In the genomic region with DNA sequence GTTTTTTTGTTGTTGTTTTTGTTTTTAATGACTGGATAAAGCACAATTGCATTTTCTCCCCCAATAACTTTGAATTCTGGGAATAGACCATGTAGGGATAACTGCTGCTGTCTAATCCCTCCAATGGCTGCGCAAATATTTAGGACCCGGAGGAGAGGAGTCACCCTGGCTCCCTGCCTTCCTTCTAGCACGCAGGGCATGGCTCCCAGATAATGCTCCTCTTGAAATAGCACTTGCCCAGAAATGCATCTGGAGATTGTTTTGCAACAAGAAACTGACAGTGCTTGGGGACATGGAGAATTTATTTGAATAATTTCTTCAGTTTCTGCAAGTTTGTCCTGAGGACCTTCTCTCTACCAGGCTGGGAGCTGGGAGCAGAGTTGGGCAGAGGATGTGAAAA, we compare ENCODE assay signal across 14 cellular contexts.
A peak's percentile ranks its signal among the peaks of the same experiment; 100 is the strongest.
DNase-seq lines count a peak whose midpoint lies in the region; ATAC-seq and TF ChIP-seq lines count a peak whose summit lies in the region.
"Had no signal": no experiment of that assay in that cellular context is flagged by ENCODE, and none has a peak within 500 bp of the region (broad histone marks: within the 10 kb centered on the region; RNA-seq: fewer than 3 reads in every experiment).

No MANE protein-coding gene starts in this region.

- H3K9me3 ChIP-seq in left ventricle myocardium inferior (replicated peaks) (no peaks in the 10 kb centered on the region), MM.1S (replicated peaks; ENCODE audit: insufficient read depth, low read length) (no peaks in the 10 kb centered on the region)
- H3K9me3 ChIP-seq: HAP-1, mucosa of descending colon had no signal

- H3K27ac ChIP-seq in left ventricle myocardium inferior (replicated peaks) (peak overlapping the region; percentile 96), rectal smooth muscle tissue (ENCODE audit: low read depth, low read length) (peak overlapping the region; percentile 81), MM.1S (ENCODE audit: low read length) (no peak overlapping the region)

- H3K4me3 Mint-ChIP-seq in brain = peak overlapping the region in 4 of 5 experiments; percentile 28 to 57 (median 40)
- H3K4me3 Mint-ChIP-seq in activated T-helper 1 cell treated with anti-CD3 and anti-CD28 coated beads, Interleukin-12 subunit alpha, Interleukin-12 subunit beta, Interleukin-2, Interleukin-4 antibody, amounts not matched to agents 30 ng/mL and 10 ng/mL and 1 ng/mL, durations not matched to agents 14 hours and 24 hours and 36 hours = no peak overlapping the region
- H3K4me3 Mint-ChIP-seq in activated naive CD4-positive, alpha-beta T cell treated with anti-CD3 and anti-CD28 coated beads, Interleukin-2, amount 10 ng/mL, durations not matched to agents 7 days and 5 days = no peak overlapping the region
- H3K4me3 Mint-ChIP-seq: CD4-positive, CD25-positive, alpha-beta regulatory T cell had no signal

- CTCF ChIA-PET in BJ (lab: Yijun Ruan, JAX) = interaction anchor here (0.8 kb wide), 1 partner anchor 162 kb away, joined by 3 read pairs; no protein-coding TSS in a partner anchor
- CTCF ChIA-PET in activated naive CD4-positive, alpha-beta T cell treated with anti-CD3 and anti-CD28 coated beads, Interleukin-2, amount 10 ng/mL, durations not matched to agents 7 days and 5 days (lab: Charles Lee) = no interaction called here

- H3K4me1 Mint-ChIP-seq in brain = peaks cover 83% of the 10 kb centered on the region
- peaks cover 23% of the 10 kb centered on the region for H3K4me1 Mint-ChIP-seq in activated T-helper 1 cell treated with anti-CD3 and anti-CD28 coated beads, Interleukin-12 subunit alpha, Interleukin-12 subunit beta, Interleukin-2, Interleukin-4 antibody, amounts not matched to agents 30 ng/mL and 10 ng/mL and 1 ng/mL, durations not matched to agents 14 hours and 24 hours and 36 hours (ENCODE audit: low read depth)
- H3K4me1 Mint-ChIP-seq in activated naive CD4-positive, alpha-beta T cell treated with anti-CD3 and anti-CD28 coated beads, Interleukin-2, amount 10 ng/mL, durations not matched to agents 7 days and 5 days = peaks cover 58% of the 10 kb centered on the region

- H3K4me2 ChIP-seq in MM.1S (ENCODE audit: low read depth, low read length) = no peak overlapping the region

- H3K4me1 ChIP-seq in left ventricle myocardium inferior (peaks cover 99% of the 10 kb centered on the region), rectal smooth muscle tissue (ENCODE audit: control insufficient read depth, insufficient read depth, low read length) (peaks cover 46% of the 10 kb centered on the region), MM.1S (ENCODE audit: low read length) (peaks cover 14% of the 10 kb centered on the region)

- no peaks in the 10 kb centered on the region for H3K9me2 ChIP-seq in MM.1S (replicated peaks; ENCODE audit: insufficient read depth, low read length)

- intact Hi-C loops in left ventricle myocardium inferior (cut with micrococcal nuclease) = no loop called here
- intact Hi-C loops in activated T-helper 1 cell treated with anti-CD3 and anti-CD28 coated beads, Interleukin-12 subunit alpha, Interleukin-12 subunit beta, Interleukin-2, Interleukin-4 antibody, amounts not matched to agents 30 ng/mL and 10 ng/mL and 1 ng/mL, durations not matched to agents 14 hours and 24 hours and 36 hours (cut with micrococcal nuclease) = no loop called here

- no peak overlapping the region for H3K9ac ChIP-seq in rectal smooth muscle tissue (ENCODE audit: low read length)
- no peak overlapping the region for H3K9ac ChIP-seq in MM.1S (ENCODE audit: low read length)

- no peak for ATAC-seq in GM21825 (IDR thresholded peaks at IDR 0.05; ENCODE audit: unreplicated experiment)
- ATAC-seq: mucosa of descending colon had no signal

- H3K36me3 ChIP-seq in BJ (ENCODE audit: control insufficient read depth, insufficient read depth, low read length) (no peaks in the 10 kb centered on the region), left ventricle myocardium inferior (no peaks in the 10 kb centered on the region), rectal smooth muscle tissue (ENCODE audit: control insufficient read depth, insufficient read depth, low read length) (no peaks in the 10 kb centered on the region), MM.1S (replicated peaks; ENCODE audit: insufficient read depth, low read length) (no peaks in the 10 kb centered on the region)
- H3K36me3 ChIP-seq: HAP-1 had no signal

- no peaks in the 10 kb centered on the region; the same call in 1 of the 2 replicates for H3K79me2 ChIP-seq in MM.1S (ENCODE audit: low read length)

- TF ChIP-seq CTCF in BJ (IDR thresholded peaks at IDR 0.05; ENCODE audit: insufficient read depth, low read depth, low read length) (no peak), brain (conservative IDR thresholded peaks at IDR 0.05) (no peak), left ventricle myocardium inferior (IDR thresholded peaks at IDR 0.05; ENCODE audit: borderline replicate concordance) (no peak), MM.1S (IDR thresholded peaks at IDR 0.05; ENCODE audit: low read length) (no peak)

- H2AFZ ChIP-seq in MM.1S (ENCODE audit: low read length) = no peak overlapping the region

- DNase-seq in BJ (ENCODE audit: low read depth) (peak; percentile 54), left ventricle myocardium inferior (peak; percentile 81), MM.1S (no peak)
- no peak for DNase-seq in activated T-helper 1 cell treated with anti-CD3 and anti-CD28 coated beads, Interleukin-12 subunit alpha, Interleukin-12 subunit beta, Interleukin-2, Interleukin-4 antibody, amounts not matched to agents 30 ng/mL and 10 ng/mL and 1 ng/mL, durations not matched to agents 14 hours and 24 hours and 36 hours (ENCODE audit: low spot score)
- no peak for DNase-seq in activated naive CD4-positive, alpha-beta T cell treated with anti-CD3 and anti-CD28 coated beads, Interleukin-2, amount 10 ng/mL, durations not matched to agents 7 days and 5 days
- DNase-seq: CD4-positive, CD25-positive, alpha-beta regulatory T cell; effector CD4-positive, alpha-beta T cell; NCI-H187 treated with DMSO at 0.1 percent for 48 hours; SW 1271 had no signal

- no peaks in the 10 kb centered on the region for H3K36me3 Mint-ChIP-seq in brain
- no peaks in the 10 kb centered on the region for H3K36me3 Mint-ChIP-seq in activated T-helper 1 cell treated with anti-CD3 and anti-CD28 coated beads, Interleukin-12 subunit alpha, Interleukin-12 subunit beta, Interleukin-2, Interleukin-4 antibody, amounts not matched to agents 30 ng/mL and 10 ng/mL and 1 ng/mL, durations not matched to agents 14 hours and 24 hours and 36 hours (ENCODE audit: low read depth)
- H3K36me3 Mint-ChIP-seq in activated naive CD4-positive, alpha-beta T cell treated with anti-CD3 and anti-CD28 coated beads, Interleukin-2, amount 10 ng/mL, durations not matched to agents 7 days and 5 days = peaks cover 45% of the 10 kb centered on the region

- H3K4me3 ChIP-seq in BJ (ENCODE audit: low read depth, low read length) = no peak overlapping the region
- peak overlapping the region; percentile 31 for H3K4me3 ChIP-seq in left ventricle myocardium inferior
- no peak overlapping the region for H3K4me3 ChIP-seq in rectal smooth muscle tissue (ENCODE audit: low read length)
- no peak overlapping the region for H3K4me3 ChIP-seq in MM.1S (ENCODE audit: low read length)
- H3K4me3 ChIP-seq: HAP-1, mucosa of descending colon had no signal

- no peaks in the 10 kb centered on the region for H3K27me3 ChIP-seq in BJ (ENCODE audit: control insufficient read depth, insufficient read depth, low read length)
- H3K27me3 ChIP-seq in left ventricle myocardium inferior (ENCODE audit: low read depth) = no peaks in the 10 kb centered on the region
- H3K27me3 ChIP-seq in rectal smooth muscle tissue (ENCODE audit: control insufficient read depth, insufficient read depth, low read length) = no peaks in the 10 kb centered on the region
- no peaks in the 10 kb centered on the region for H3K27me3 ChIP-seq in MM.1S (replicated peaks; ENCODE audit: insufficient read depth, low read length)

- peaks cover 4% of the 10 kb centered on the region for H3K27me3 Mint-ChIP-seq in brain
- H3K27me3 Mint-ChIP-seq in activated T-helper 1 cell treated with anti-CD3 and anti-CD28 coated beads, Interleukin-12 subunit alpha, Interleukin-12 subunit beta, Interleukin-2, Interleukin-4 antibody, amounts not matched to agents 30 ng/mL and 10 ng/mL and 1 ng/mL, durations not matched to agents 14 hours and 24 hours and 36 hours (ENCODE audit: insufficient read depth) = peaks cover 60% of the 10 kb centered on the region
- H3K27me3 Mint-ChIP-seq in activated naive CD4-positive, alpha-beta T cell treated with anti-CD3 and anti-CD28 coated beads, Interleukin-2, amount 10 ng/mL, durations not matched to agents 7 days and 5 days = peaks cover 19% of the 10 kb centered on the region

- H3K9me3 Mint-ChIP-seq in brain = no peaks in the 10 kb centered on the region
- H3K9me3 Mint-ChIP-seq in activated T-helper 1 cell treated with anti-CD3 and anti-CD28 coated beads, Interleukin-12 subunit alpha, Interleukin-12 subunit beta, Interleukin-2, Interleukin-4 antibody, amounts not matched to agents 30 ng/mL and 10 ng/mL and 1 ng/mL, durations not matched to agents 14 hours and 24 hours and 36 hours = no peaks in the 10 kb centered on the region
- H3K9me3 Mint-ChIP-seq in activated naive CD4-positive, alpha-beta T cell treated with anti-CD3 and anti-CD28 coated beads, Interleukin-2, amount 10 ng/mL, durations not matched to agents 7 days and 5 days = no peaks in the 10 kb centered on the region
- H3K9me3 Mint-ChIP-seq: CD4-positive, CD25-positive, alpha-beta regulatory T cell had no signal

- H3K27ac Mint-ChIP-seq in brain = peak overlapping the region; percentile 29 to 93 (median 63)
- H3K27ac Mint-ChIP-seq in activated T-helper 1 cell treated with anti-CD3 and anti-CD28 coated beads, Interleukin-12 subunit alpha, Interleukin-12 subunit beta, Interleukin-2, Interleukin-4 antibody, amounts not matched to agents 30 ng/mL and 10 ng/mL and 1 ng/mL, durations not matched to agents 14 hours and 24 hours and 36 hours = no peak overlapping the region
- H3K27ac Mint-ChIP-seq in activated naive CD4-positive, alpha-beta T cell treated with anti-CD3 and anti-CD28 coated beads, Interleukin-2, amount 10 ng/mL, durations not matched to agents 7 days and 5 days = no peak overlapping the region

- no peaks in the 10 kb centered on the region for H3F3A ChIP-seq in MM.1S (ENCODE audit: insufficient read depth, low read length)

- POLR2A ChIA-PET in BJ (lab: Charles Lee) = no interaction called here

- H4K20me1 ChIP-seq in MM.1S (ENCODE audit: insufficient read depth, low read length) = no peaks in the 10 kb centered on the region

Comparison
In these comparisons a context has a peak if more than half of its experiments do, and no peak if none do; other contexts are left out.
1. DNase-seq: peak in BJ (single experiment) and left ventricle myocardium inferior (single experiment); none in MM.1S (single experiment), activated T-helper 1 cell treated with anti-CD3 and anti-CD28 coated beads, Interleukin-12 subunit alpha, Interleukin-12 subunit beta, Interleukin-2, Interleukin-4 antibody, amounts not matched to agents 30 ng/mL and 10 ng/mL and 1 ng/mL, durations not matched to agents 14 hours and 24 hours and 36 hours (single experiment) and activated naive CD4-positive, alpha-beta T cell treated with anti-CD3 and anti-CD28 coated beads, Interleukin-2, amount 10 ng/mL, durations not matched to agents 7 days and 5 days (single experiment).
2. H3K27ac Mint-ChIP-seq: peak in brain (5 of 5); none in activated T-helper 1 cell treated with anti-CD3 and anti-CD28 coated beads, Interleukin-12 subunit alpha, Interleukin-12 subunit beta, Interleukin-2, Interleukin-4 antibody, amounts not matched to agents 30 ng/mL and 10 ng/mL and 1 ng/mL, durations not matched to agents 14 hours and 24 hours and 36 hours (single experiment) and activated naive CD4-positive, alpha-beta T cell treated with anti-CD3 and anti-CD28 coated beads, Interleukin-2, amount 10 ng/mL, durations not matched to agents 7 days and 5 days (single experiment).
3. H3K4me3 Mint-ChIP-seq: peak in brain (4 of 5); none in activated T-helper 1 cell treated with anti-CD3 and anti-CD28 coated beads, Interleukin-12 subunit alpha, Interleukin-12 subunit beta, Interleukin-2, Interleukin-4 antibody, amounts not matched to agents 30 ng/mL and 10 ng/mL and 1 ng/mL, durations not matched to agents 14 hours and 24 hours and 36 hours (single experiment) and activated naive CD4-positive, alpha-beta T cell treated with anti-CD3 and anti-CD28 coated beads, Interleukin-2, amount 10 ng/mL, durations not matched to agents 7 days and 5 days (single experiment).